In the genomic region with DNA sequence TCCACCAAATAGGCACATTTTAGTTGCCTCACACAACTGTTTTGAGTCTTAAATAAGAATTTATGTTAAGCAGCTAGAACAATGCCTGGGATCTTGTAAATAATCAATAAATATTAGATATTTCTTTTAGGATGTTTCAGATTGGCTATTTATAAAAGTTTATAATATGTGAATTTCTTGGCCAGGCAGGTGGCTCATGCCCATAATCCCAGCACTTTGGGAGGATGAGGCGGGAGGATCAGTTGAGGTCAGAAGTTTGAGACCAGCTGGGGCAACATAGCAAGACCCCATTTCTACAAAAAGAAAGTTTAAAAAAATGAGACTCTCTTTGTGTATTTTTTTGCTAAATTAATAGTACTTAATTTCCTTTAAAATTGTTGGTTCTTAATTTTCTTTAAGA, we compare ENCODE assay signal across 28 cellular contexts.
"Had no signal": no experiment of that assay in that cellular context is flagged by ENCODE, and none has a peak within 500 bp of the region (broad histone marks: within the 10 kb centered on the region; RNA-seq: fewer than 3 reads in every experiment).

No MANE protein-coding gene starts in this region.

- H3K27ac Mint-ChIP-seq: memory B cell had no signal

- H3K36me3 Mint-ChIP-seq: natural killer cell treated with Interleukin-12 subunit alpha and Interleukin-12 subunit beta and Interleukin-15 and Interleukin-18, amount 100 ng/mL, for 72 hours had no signal

- H3K4me1 ChIP-seq: prostate gland, spleen, suprapubic skin, tibial artery, upper lobe of right lung had no signal

- FAIRE-seq: small intestine, urothelium cell line had no signal

- DNase-seq: hypothalamus; immature natural killer cell; islet precursor cell; left ventricle myocardium inferior; midbrain; mucosa of descending colon; naive thymus-derived CD4-positive, alpha-beta T cell; ovary; posterior cingulate gyrus; retina; right cardiac atrium; sigmoid colon; spleen; stimulated activated CD4-positive, alpha-beta T cell treated with anti-CD3 and anti-CD28 coated beads, Interleukin-4, amount 100 ng/mL, for 24 hours; stimulated activated naive CD4-positive, alpha-beta T cell; tibial artery; trophoblast cell; upper lobe of right lung had no signal

- H3K9me3 ChIP-seq: left ventricle myocardium inferior, mucosa of descending colon, ovary, prostate gland, sigmoid colon, spleen, suprapubic skin, thoracic aorta, tibial artery, upper lobe of right lung had no signal

- H3K36me3 ChIP-seq: ovary, prostate gland, thoracic aorta had no signal

- H3K27ac ChIP-seq: left ventricle myocardium inferior, ovary, prostate gland, sigmoid colon, spleen, suprapubic skin, thoracic aorta, tibial artery, upper lobe of right lung had no signal

- H3K4me1 Mint-ChIP-seq: memory B cell had no signal

- H3K4me3 ChIP-seq: left ventricle myocardium inferior, lung, mucosa of descending colon, ovary, prostate gland, sigmoid colon, spleen, suprapubic skin, thoracic aorta, tibial artery, upper lobe of right lung had no signal

- H3K27me3 Mint-ChIP-seq: memory B cell; naive thymus-derived CD4-positive, alpha-beta T cell; natural killer cell treated with Interleukin-12 subunit alpha and Interleukin-12 subunit beta and Interleukin-15 and Interleukin-18, amount 100 ng/mL, for 72 hours; stimulated activated naive CD8-positive, alpha-beta T cell treated with anti-CD3 and anti-CD28 coated beads, Interleukin-15, Interleukin-2, amounts not matched to agents 100 ng/mL and 50 ng/mL, for 24 hours had no signal

- H3K9me3 Mint-ChIP-seq: immature natural killer cell; memory B cell; naive thymus-derived CD4-positive, alpha-beta T cell; natural killer cell treated with Interleukin-12 subunit alpha and Interleukin-12 subunit beta and Interleukin-15 and Interleukin-18, amount 100 ng/mL, for 72 hours; stimulated activated effector memory CD8-positive, alpha-beta T cell treated with anti-CD3 and anti-CD28 coated beads, Interleukin-12 subunit alpha, Interleukin-12 subunit beta, amount 100 ng/mL, for 72 hours; stimulated activated naive CD8-positive, alpha-beta T cell treated with anti-CD3 and anti-CD28 coated beads, Interleukin-15, Interleukin-2, amounts not matched to agents 100 ng/mL and 50 ng/mL, for 24 hours had no signal

- H3K4me3 Mint-ChIP-seq: immature natural killer cell; memory B cell; naive thymus-derived CD4-positive, alpha-beta T cell; natural killer cell treated with Interleukin-12 subunit alpha and Interleukin-12 subunit beta and Interleukin-15 and Interleukin-18, amount 100 ng/mL, for 72 hours had no signal

- ATAC-seq: naive thymus-derived CD4-positive, alpha-beta T cell; natural killer cell treated with Interleukin-12 subunit alpha and Interleukin-12 subunit beta and Interleukin-15 and Interleukin-18, amount 100 ng/mL, for 72 hours; right cardiac atrium; upper lobe of right lung had no signal

- H3K27me3 ChIP-seq: ovary, sigmoid colon, spleen, suprapubic skin, tibial artery, upper lobe of right lung had no signal
